In genomic region chr11:112255075-112255739, GRCh38 we compare ENCODE assay signal across 9 cellular contexts. TPM values are rescaled to one million over a fixed set of nuclear protein-coding genes. Genes with fewer than 3 reads are reported as not detected.
A peak's percentile ranks its signal among the peaks of the same experiment; 100 is the strongest.
DNase-seq lines count a peak whose midpoint lies in the region; ATAC-seq and TF ChIP-seq lines count a peak whose summit lies in the region.
"Had no signal": no experiment of that assay in that cellular context is flagged by ENCODE, and none has a peak within 500 bp of the region (broad histone marks: within the 10 kb centered on the region; RNA-seq: fewer than 3 reads in every experiment).

No MANE protein-coding gene starts in this region.

- CTCF ChIA-PET in WTC11 (lab: Charles Lee) = no interaction called here

- POLR2A ChIA-PET in WTC11 (lab: Charles Lee) = interaction anchor here (0.5 kb wide), 1 partner anchor 997 kb away, joined by 5 read pairs; no protein-coding TSS in a partner anchor

- no peak for TF ChIP-seq CTCF in WTC11 (IDR thresholded peaks at IDR 0.05)

- ATAC-seq in WTC11 (no peak), HG03095 (IDR thresholded peaks at IDR 0.05; ENCODE audit: unreplicated experiment) (no peak)

- no peak overlapping the region for H3K4me3 Mint-ChIP-seq in WTC11

- intact Hi-C loops in posterior vena cava (cut with DNase I) = no loop called here

- no peaks in the 10 kb centered on the region for H3K9me3 Mint-ChIP-seq in WTC11

- DNase-seq in AG08395 (ENCODE audit: low spot score) (peak; percentile 37), HS-5 (ENCODE audit: low read depth) (peak; percentile 61), UCSD-AML1 (lab: John Stamatoyannopoulos, UW; ENCODE audit: unreplicated experiment) (peak; percentile 33), glomerular visceral epithelial cell (ENCODE audit: extremely low spot score) (peak; percentile 37), superior temporal gyrus (ENCODE audit: extremely low spot score) (no peak), WTC11 (ENCODE audit: low spot score) (no peak), posterior vena cava (ENCODE audit: low spot score) (no peak)
- DNase-seq: COR-L47 had no signal

- no peak overlapping the region for H3K27ac Mint-ChIP-seq in WTC11

- H3K27me3 Mint-ChIP-seq in WTC11 (ENCODE audit: low read depth) = peaks cover 12% of the 10 kb centered on the region; the same call in 1 of the 2 replicates

- H3K36me3 Mint-ChIP-seq in WTC11 = no peaks in the 10 kb centered on the region

- no peaks in the 10 kb centered on the region for H3K4me1 Mint-ChIP-seq in WTC11

TF ChIP-seq in WTC11, 78 proteins besides CTCF, POLR2A, EP300 and RAD21:
- TF ChIP-seq ZNF263 (CRISPR knock-in tag; IDR thresholded peaks at IDR 0.05; ENCODE audit: low read depth) (no peak), NFYB (CRISPR knock-in tag; conservative IDR thresholded peaks at IDR 0.05; ENCODE audit: low read depth) (no peak), NR1H2 (CRISPR knock-in tag; IDR thresholded peaks at IDR 0.05) (no peak)

RNA-seq across cellular contexts. Expression of gene PLET1, which starts 5.5 kb away (rescaled TPM):
- total RNA-seq in WTC11 (2021) (not detected in 3 replicates), posterior vena cava (not detected)

RNA-seq across cellular contexts. Expression of gene PTS, which starts 29.0 kb away (rescaled TPM):
- total RNA-seq in WTC11 (2021) = 23.5 to 26.7 TPM (median 25.7 TPM) in 3 replicates
- total RNA-seq in posterior vena cava = 10 to 100 TPM; 44.2 to 51.8 TPM

Comparison
In these comparisons a context has a peak if more than half of its experiments do, and no peak if none do; other contexts are left out.
1. DNase-seq: peak in AG08395 (single experiment), HS-5 (single experiment), UCSD-AML1 (single experiment) and glomerular visceral epithelial cell (single experiment); none in superior temporal gyrus (single experiment), WTC11 (single experiment) and posterior vena cava (single experiment).